Comparison of ENCODE assay signal across 25 cellular contexts in the genomic region with DNA sequence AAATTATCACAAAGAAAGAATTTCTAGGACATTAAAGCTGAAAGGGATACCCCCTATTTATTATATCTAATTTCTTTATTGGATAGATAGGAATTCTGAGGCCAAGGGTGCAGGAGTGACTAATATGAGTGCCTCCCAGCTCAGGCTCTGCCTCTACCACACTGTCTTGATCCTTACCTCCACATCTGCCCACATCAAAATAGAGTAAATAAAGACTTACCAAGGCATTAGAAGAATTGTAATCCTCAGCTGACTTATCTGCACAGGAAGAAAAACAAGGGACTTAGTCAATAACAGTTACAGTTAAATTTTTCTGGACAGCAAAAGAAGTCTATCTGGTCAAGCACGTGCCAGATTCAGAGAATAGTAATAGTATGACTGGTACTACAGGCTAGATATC.
DNase-seq lines count a peak whose midpoint lies in the region; ATAC-seq and TF ChIP-seq lines count a peak whose summit lies in the region.
"Had no signal": no experiment of that assay in that cellular context is flagged by ENCODE, and none has a peak within 500 bp of the region (broad histone marks: within the 10 kb centered on the region; RNA-seq: fewer than 3 reads in every experiment).

No MANE protein-coding gene starts in this region.

- DNase-seq in HS-27A (ENCODE audit: low read depth) (peak; percentile 24), smooth muscle cell (lab: John Stamatoyannopoulos, UW; ENCODE audit: unreplicated experiment) (no peak), WERI-Rb-1 (no peak), GM03348 (ENCODE audit: low spot score) (no peak)
- DNase-seq: activated CD4-positive, alpha-beta T cell treated with anti-CD3 and anti-CD28 coated beads, Interleukin-2, amount 50 U/mL, for 1 hour; activated CD4-positive, CD25-positive, alpha-beta regulatory T cell; activated gamma-delta T cell; activated naive CD8-positive, alpha-beta T cell treated with anti-CD3 and anti-CD28 coated beads for 36 hours; activated T-cell treated with anti-CD3 and anti-CD28 coated beads, Interleukin-2, amount 50 U/mL, for 4 hours; DMS153; NCI-H446; RPMI8226; stimulated activated CD4-positive, alpha-beta T cell treated with anti-CD3 and anti-CD28 coated beads, Interleukin-1b, Interleukin-23, amount 100 ng/mL, for 48 hours; T1000; uterus had no signal

- H2AFZ ChIP-seq in smooth muscle cell (ENCODE audit: low read depth): no peak overlapping the region
- H2AFZ ChIP-seq: hepatocyte, parathyroid adenoma had no signal

- H3K79me2 ChIP-seq in smooth muscle cell (ENCODE audit: low read depth): no peaks in the 10 kb centered on the region
- H3K79me2 ChIP-seq: parathyroid adenoma had no signal

- TF ChIP-seq CTCF in VCaP (conservative IDR thresholded peaks at IDR 0.05): no peak
- no peak for TF ChIP-seq CTCF in smooth muscle cell (IDR thresholded peaks at IDR 0.05; ENCODE audit: borderline replicate concordance, insufficient read depth, poor library complexity, severe bottlenecking)
- TF ChIP-seq CTCF in WERI-Rb-1 (IDR thresholded peaks at IDR 0.05; ENCODE audit: low read depth, low read length): no peak

- ATAC-seq in esophagus mucosa: peak; percentile 56
- ATAC-seq in GM18867 (IDR thresholded peaks at IDR 0.05; ENCODE audit: unreplicated experiment): no peak
- ATAC-seq: activated T-cell treated with anti-CD3 and anti-CD28 coated beads, Interleukin-2, amount 50 U/mL, for 4 hours; gastroesophageal sphincter; left lobe of liver had no signal

- H3K4me1 ChIP-seq in smooth muscle cell (ENCODE audit: low read depth): no peaks in the 10 kb centered on the region
- H3K4me1 ChIP-seq: ascending aorta, gastroesophageal sphincter, parathyroid adenoma, SJSA1, uterus had no signal

- H3K27ac ChIP-seq in VCaP: peak overlapping the region; percentile 39
- H3K27ac ChIP-seq in smooth muscle cell (ENCODE audit: low read depth): peak overlapping the region; percentile 80
- no peak overlapping the region for H3K27ac ChIP-seq in WERI-Rb-1
- H3K27ac ChIP-seq: ascending aorta, gastroesophageal sphincter, hepatocyte, parathyroid adenoma, SJSA1, thoracic aorta, uterus had no signal

- H3F3A ChIP-seq in smooth muscle cell (ENCODE audit: low read depth): no peaks in the 10 kb centered on the region

- H3K4me3 ChIP-seq in smooth muscle cell (no peak overlapping the region), WERI-Rb-1 (ENCODE audit: low read depth, low read length) (no peak overlapping the region)
- H3K4me3 ChIP-seq: ascending aorta, gastroesophageal sphincter, hepatocyte, SJSA1, thoracic aorta, uterus had no signal

- H3K9ac ChIP-seq in smooth muscle cell (ENCODE audit: low read depth): no peak overlapping the region
- H3K9ac ChIP-seq: parathyroid adenoma had no signal

- peak overlapping the region; percentile 17 for H3K4me2 ChIP-seq in smooth muscle cell
- H3K4me2 ChIP-seq: hepatocyte had no signal

- H3K36me3 ChIP-seq in smooth muscle cell (ENCODE audit: low read depth) (no peaks in the 10 kb centered on the region), WERI-Rb-1 (peaks cover 54% of the 10 kb centered on the region)
- H3K36me3 ChIP-seq: SJSA1, uterus had no signal

- H3K27me3 ChIP-seq in smooth muscle cell (ENCODE audit: low read depth): no peaks in the 10 kb centered on the region
- no peaks in the 10 kb centered on the region for H3K27me3 ChIP-seq in WERI-Rb-1 (ENCODE audit: insufficient read depth, low read depth, severe bottlenecking)
- H3K27me3 ChIP-seq: ascending aorta, gastroesophageal sphincter, hepatocyte, SJSA1, uterus had no signal

- 57% methylated on average over 1 of the region's 1 CpG for WGBS in smooth muscle cell (ENCODE audit: low lambda C conversion rate)

- H3K9me3 ChIP-seq in smooth muscle cell (replicated peaks; ENCODE audit: low read depth) (no peaks in the 10 kb centered on the region), WERI-Rb-1 (ENCODE audit: severe bottlenecking) (no peaks in the 10 kb centered on the region)
- H3K9me3 ChIP-seq: ascending aorta, gastroesophageal sphincter, SJSA1, thoracic aorta, uterus had no signal

- no peaks in the 10 kb centered on the region for H4K20me1 ChIP-seq in smooth muscle cell (ENCODE audit: low read depth)
